ENCODE assay signal across 1 cellular context in the genomic region with DNA sequence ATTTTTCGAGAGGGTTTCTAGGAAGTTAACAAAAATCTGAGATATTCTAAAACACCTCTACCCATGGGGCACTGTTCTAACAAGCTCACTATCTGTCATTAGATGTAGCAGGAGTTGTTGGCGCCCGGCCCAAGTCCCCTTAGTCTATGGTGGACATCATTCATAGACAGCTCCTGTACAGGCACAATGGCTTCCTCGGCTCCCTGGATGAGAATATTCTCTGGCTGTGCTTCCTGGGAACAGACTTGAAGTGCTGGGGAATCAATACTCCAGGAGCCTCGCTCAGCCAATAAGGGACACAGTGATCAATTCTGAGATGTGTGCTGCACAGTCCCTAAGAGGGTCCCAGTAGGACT.
TF ChIP-seq lines count a peak whose summit lies in the region.

No MANE protein-coding gene starts in this region.

TF ChIP-seq in HCT116, 20 proteins besides CTCF, POLR2A, EP300 and RAD21:
- TF ChIP-seq POLR2AphosphoS5 (IDR thresholded peaks at IDR 0.05; ENCODE audit: low read depth, low read length) (no peak), JUND (IDR thresholded peaks at IDR 0.05) (no peak), SIN3A (IDR thresholded peaks at IDR 0.05; ENCODE audit: low read depth) (no peak), ELF1 (IDR thresholded peaks at IDR 0.05; ENCODE audit: borderline replicate concordance, low read depth) (no peak), ZNF274 (IDR thresholded peaks at IDR 0.05; ENCODE audit: low read depth, low read length) (no peak), EZH2 (IDR thresholded peaks at IDR 0.05) (no peak), FOSL1 (IDR thresholded peaks at IDR 0.05; ENCODE audit: low read depth) (no peak), SRF (IDR thresholded peaks at IDR 0.05; ENCODE audit: low read depth) (no peak), TCF7L2 (IDR thresholded peaks at IDR 0.05; ENCODE audit: borderline replicate concordance, extremely low read depth, insufficient read depth, insufficient read length) (no peak), EZH2phosphoT487 (IDR thresholded peaks at IDR 0.05; ENCODE audit: borderline replicate concordance) (no peak), CEBPB (IDR thresholded peaks at IDR 0.05; ENCODE audit: low read depth) (no peak), SP1 (IDR thresholded peaks at IDR 0.05; ENCODE audit: low read depth) (no peak), YY1 (IDR thresholded peaks at IDR 0.05; ENCODE audit: extremely low read depth, insufficient replicate concordance, low read depth, low read length) (no peak), ZFX (IDR thresholded peaks at IDR 0.05) (no peak)
- TF ChIP-seq, protein P1, sequence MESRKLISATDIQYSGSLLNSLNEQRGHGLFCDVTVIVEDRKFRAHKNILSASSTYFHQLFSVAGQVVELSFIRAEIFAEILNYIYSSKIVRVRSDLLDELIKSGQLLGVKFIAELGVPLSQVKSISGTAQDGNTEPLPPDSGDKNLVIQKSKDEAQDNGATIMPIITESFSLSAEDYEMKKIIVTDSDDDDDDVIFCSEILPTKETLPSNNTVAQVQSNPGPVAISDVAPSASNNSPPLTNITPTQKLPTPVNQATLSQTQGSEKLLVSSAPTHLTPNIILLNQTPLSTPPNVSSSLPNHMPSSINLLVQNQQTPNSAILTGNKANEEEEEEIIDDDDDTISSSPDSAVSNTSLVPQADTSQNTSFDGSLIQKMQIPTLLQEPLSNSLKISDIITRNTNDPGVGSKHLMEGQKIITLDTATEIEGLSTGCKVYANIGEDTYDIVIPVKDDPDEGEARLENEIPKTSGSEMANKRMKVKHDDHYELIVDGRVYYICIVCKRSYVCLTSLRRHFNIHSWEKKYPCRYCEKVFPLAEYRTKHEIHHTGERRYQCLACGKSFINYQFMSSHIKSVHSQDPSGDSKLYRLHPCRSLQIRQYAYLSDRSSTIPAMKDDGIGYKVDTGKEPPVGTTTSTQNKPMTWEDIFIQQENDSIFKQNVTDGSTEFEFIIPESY (IDR thresholded peaks at IDR 0.05; ENCODE audit: extremely low read depth, insufficient replicate concordance, low read length) = no peak
- TF ChIP-seq, protein P2, sequence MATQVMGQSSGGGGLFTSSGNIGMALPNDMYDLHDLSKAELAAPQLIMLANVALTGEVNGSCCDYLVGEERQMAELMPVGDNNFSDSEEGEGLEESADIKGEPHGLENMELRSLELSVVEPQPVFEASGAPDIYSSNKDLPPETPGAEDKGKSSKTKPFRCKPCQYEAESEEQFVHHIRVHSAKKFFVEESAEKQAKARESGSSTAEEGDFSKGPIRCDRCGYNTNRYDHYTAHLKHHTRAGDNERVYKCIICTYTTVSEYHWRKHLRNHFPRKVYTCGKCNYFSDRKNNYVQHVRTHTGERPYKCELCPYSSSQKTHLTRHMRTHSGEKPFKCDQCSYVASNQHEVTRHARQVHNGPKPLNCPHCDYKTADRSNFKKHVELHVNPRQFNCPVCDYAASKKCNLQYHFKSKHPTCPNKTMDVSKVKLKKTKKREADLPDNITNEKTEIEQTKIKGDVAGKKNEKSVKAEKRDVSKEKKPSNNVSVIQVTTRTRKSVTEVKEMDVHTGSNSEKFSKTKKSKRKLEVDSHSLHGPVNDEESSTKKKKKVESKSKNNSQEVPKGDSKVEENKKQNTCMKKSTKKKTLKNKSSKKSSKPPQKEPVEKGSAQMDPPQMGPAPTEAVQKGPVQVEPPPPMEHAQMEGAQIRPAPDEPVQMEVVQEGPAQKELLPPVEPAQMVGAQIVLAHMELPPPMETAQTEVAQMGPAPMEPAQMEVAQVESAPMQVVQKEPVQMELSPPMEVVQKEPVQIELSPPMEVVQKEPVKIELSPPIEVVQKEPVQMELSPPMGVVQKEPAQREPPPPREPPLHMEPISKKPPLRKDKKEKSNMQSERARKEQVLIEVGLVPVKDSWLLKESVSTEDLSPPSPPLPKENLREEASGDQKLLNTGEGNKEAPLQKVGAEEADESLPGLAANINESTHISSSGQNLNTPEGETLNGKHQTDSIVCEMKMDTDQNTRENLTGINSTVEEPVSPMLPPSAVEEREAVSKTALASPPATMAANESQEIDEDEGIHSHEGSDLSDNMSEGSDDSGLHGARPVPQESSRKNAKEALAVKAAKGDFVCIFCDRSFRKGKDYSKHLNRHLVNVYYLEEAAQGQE (IDR thresholded peaks at IDR 0.05; ENCODE audit: low read depth) = no peak
- TF ChIP-seq, protein P3, sequence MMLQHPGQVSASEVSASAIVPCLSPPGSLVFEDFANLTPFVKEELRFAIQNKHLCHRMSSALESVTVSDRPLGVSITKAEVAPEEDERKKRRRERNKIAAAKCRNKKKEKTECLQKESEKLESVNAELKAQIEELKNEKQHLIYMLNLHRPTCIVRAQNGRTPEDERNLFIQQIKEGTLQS (IDR thresholded peaks at IDR 0.05) = no peak
- TF ChIP-seq, protein P4, sequence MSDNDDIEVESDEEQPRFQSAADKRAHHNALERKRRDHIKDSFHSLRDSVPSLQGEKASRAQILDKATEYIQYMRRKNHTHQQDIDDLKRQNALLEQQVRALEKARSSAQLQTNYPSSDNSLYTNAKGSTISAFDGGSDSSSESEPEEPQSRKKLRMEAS (IDR thresholded peaks at IDR 0.05) = no peak
TF ChIP-seq in HCT116: peak in this region for 0.
